In genomic region chr3:47476644-47477199, GRCh38 we compare ENCODE assay signal across 9 cellular contexts. TPM values are rescaled to one million over a fixed set of nuclear protein-coding genes. Genes with fewer than 3 reads are reported as not detected.
DNase-seq lines count a peak whose midpoint lies in the region; ATAC-seq and TF ChIP-seq lines count a peak whose summit lies in the region.
"Had no signal": no experiment of that assay in that cellular context is flagged by ENCODE, and none has a peak within 500 bp of the region (broad histone marks: within the 10 kb centered on the region; RNA-seq: fewer than 3 reads in every experiment).

No MANE protein-coding gene starts in this region.

- peaks cover 13% of the 10 kb centered on the region for H3K4me1 ChIP-seq in colonic mucosa
- H3K4me1 ChIP-seq in foreskin keratinocyte = no peaks in the 10 kb centered on the region

- no peak for ATAC-seq in GM21515 (IDR thresholded peaks at IDR 0.05; ENCODE audit: unreplicated experiment)
- no peak for ATAC-seq in foreskin keratinocyte

- no peaks in the 10 kb centered on the region for H3K9me3 Mint-ChIP-seq in neural crest cell

- TF ChIP-seq CTCF in AG10803 (conservative IDR thresholded peaks at IDR 0.05; ENCODE audit: low read length) (no peak), colonic mucosa (IDR thresholded peaks at IDR 0.05) (no peak), neural crest cell (conservative IDR thresholded peaks at IDR 0.05) (no peak), foreskin keratinocyte (conservative IDR thresholded peaks at IDR 0.05) (no peak)

- peak overlapping the region; percentile 80 for H3K4me3 Mint-ChIP-seq in neural crest cell

- H3K36me3 Mint-ChIP-seq in neural crest cell (ENCODE audit: low read depth) = no peaks in the 10 kb centered on the region

- intact Hi-C loops in colonic mucosa (cut with DNase I) = loop anchor here (2.0 kb wide), 1 partner anchor 56 kb away; no protein-coding TSS in a partner anchor

- H3K9me3 ChIP-seq in MG63 (no peaks in the 10 kb centered on the region), colonic mucosa (no peaks in the 10 kb centered on the region)

- peak overlapping the region; percentile 83 for H3K4me3 ChIP-seq in AG10803 (ENCODE audit: low read length)
- H3K4me3 ChIP-seq in MG63 = peak overlapping the region; percentile 79
- peak overlapping the region; percentile 83 for H3K4me3 ChIP-seq in colonic mucosa

- H3K27me3 Mint-ChIP-seq in neural crest cell (ENCODE audit: low read depth) = no peaks in the 10 kb centered on the region

- DNase-seq in AG10803 (ENCODE audit: low read depth) (no peak), MG63 (no peak), colonic mucosa (peak; percentile 21), neural crest cell (ENCODE audit: low read depth, low spot score) (no peak), OCI-M2 (lab: John Stamatoyannopoulos, UW; ENCODE audit: unreplicated experiment) (no peak), NCI-H1694 treated with DMSO at 0.1 percent for 48 hours (lab: John Stamatoyannopoulos, UW) (no peak), foreskin keratinocyte (no peak)
- DNase-seq: stimulated activated CD4-positive, alpha-beta T cell treated with anti-CD3 and anti-CD28 coated beads, Interleukin-4, amount 100 ng/mL, for 24 hours had no signal

- H3K27ac Mint-ChIP-seq in neural crest cell (ENCODE audit: unreplicated experiment) = no peak overlapping the region

- H3K27ac ChIP-seq in colonic mucosa = no peak overlapping the region
- no peak overlapping the region for H3K27ac ChIP-seq in foreskin keratinocyte

- H3K36me3 ChIP-seq in MG63 (no peaks in the 10 kb centered on the region), colonic mucosa (no peaks in the 10 kb centered on the region)

- H3K27me3 ChIP-seq in MG63 (no peaks in the 10 kb centered on the region), colonic mucosa (no peaks in the 10 kb centered on the region), foreskin keratinocyte (no peaks in the 10 kb centered on the region)

- H3K4me1 Mint-ChIP-seq in neural crest cell = peaks cover 29% of the 10 kb centered on the region

- no peak overlapping the region for H3K9ac ChIP-seq in colonic mucosa (ENCODE audit: low read depth in 2 of 2, low read length in 2 of 2)

RNA-seq across cellular contexts. Expression of gene SCAP, which starts 1.0 kb away (rescaled TPM):
- 27.8 and 51.0 TPM in 2 replicates for total RNA-seq in MG63 (2014; rRNA removed; shearing (Covaris generic); ENCODE audit: low replicate concordance)
- 100 to 1,000 TPM in 1 of 2 donors, 10 to 100 TPM in 1; 86.5 to 137 TPM for total RNA-seq in colonic mucosa
- 90.2 and 103 TPM in 2 replicates for total RNA-seq in neural crest cell
- 50.5 and 54.7 TPM in 2 replicates for total RNA-seq in foreskin keratinocyte
- polyA plus RNA-seq in foreskin keratinocyte = 33.0 and 36.2 TPM in 2 replicates

RNA-seq across cellular contexts. Expression of gene ELP6, which starts 36.8 kb away (rescaled TPM):
- 20.6 and 33.2 TPM in 2 replicates for total RNA-seq in MG63 (2014; rRNA removed; shearing (Covaris generic); ENCODE audit: low replicate concordance)
- 10 to 100 TPM; 16.1 to 37.6 TPM for total RNA-seq in colonic mucosa
- total RNA-seq in neural crest cell = 60.4 and 61.0 TPM in 2 replicates
- total RNA-seq in foreskin keratinocyte = 39.8 and 43.7 TPM in 2 replicates
- polyA plus RNA-seq in foreskin keratinocyte = 52.3 and 55.5 TPM in 2 replicates
